In genomic region chr7:1544178-1544895, GRCh38 we compare ENCODE assay signal across 14 cellular contexts. TPM values are rescaled to one million over a fixed set of nuclear protein-coding genes. Genes with fewer than 3 reads are reported as not detected.
DNase-seq lines count a peak whose midpoint lies in the region; TF ChIP-seq lines count a peak whose summit lies in the region.
"Had no signal": no experiment of that assay in that cellular context is flagged by ENCODE, and none has a peak within 500 bp of the region (broad histone marks: within the 10 kb centered on the region; RNA-seq: fewer than 3 reads in every experiment).

No MANE protein-coding gene starts in this region.

- no peak overlapping the region for H3K14ac ChIP-seq in trophoblast cell (ENCODE audit: low read length)

- POLR2A ChIA-PET in activated CD4-positive, alpha-beta memory T cell treated with anti-CD3 and anti-CD28 coated beads for 36 hours (lab: Charles Lee): no interaction called here
- POLR2A ChIA-PET in activated CD4-positive, alpha-beta memory T cell treated with anti-CD3 and anti-CD28 coated beads, Interleukin-2, amount 10 ng/mL, durations not matched to agents 7 days and 5 days (lab: Charles Lee): no interaction called here

- H3K4me2 ChIP-seq in trophoblast cell (ENCODE audit: low read length): no peak overlapping the region

- H3K9ac ChIP-seq in trophoblast cell (ENCODE audit: low read length): no peak overlapping the region

- no CpG with 5 or more reads among the region's 41 CpGs for WGBS in trophoblast cell (ENCODE audit: extremely low coverage, insufficient coverage, insufficient read length)
- WGBS in sigmoid colon, 2 donors: 77 to 78% methylated on average over 41 of the region's 41 CpGs

- H4K91ac ChIP-seq in trophoblast cell (ENCODE audit: low read depth, low read length): peak overlapping the region; percentile 18

- H4K8ac ChIP-seq in trophoblast cell (ENCODE audit: low read depth, low read length): no peak overlapping the region

- no peak for TF ChIP-seq POLR2A in sigmoid colon (IDR thresholded peaks at IDR 0.05)

- no peak overlapping the region for H2BK12ac ChIP-seq in trophoblast cell (ENCODE audit: low read length)

- no peaks in the 10 kb centered on the region for H3K79me2 ChIP-seq in trophoblast cell (ENCODE audit: control insufficient read depth, insufficient read depth, low read length, poor library complexity)

- no peak overlapping the region for H4K12ac ChIP-seq in trophoblast cell (ENCODE audit: low read depth, low read length)

- peaks cover 2 to 6% of the 10 kb centered on the region in 2 experiments for H3K4me1 ChIP-seq in trophoblast cell (ENCODE audit: control insufficient read depth in 1 of 2, insufficient read depth in 2 of 2, low read length in 2 of 2)
- H3K4me1 ChIP-seq in sigmoid colon: peaks cover 0 to 2% (median under 1%) of the 10 kb centered on the region in 4 donors

- peaks cover 53 to 59% of the 10 kb centered on the region in 2 experiments for H3K36me3 ChIP-seq in trophoblast cell (ENCODE audit: control insufficient read depth in 1 of 2, insufficient read depth in 2 of 2, low read length in 2 of 2)
- H3K36me3 ChIP-seq in sigmoid colon: peaks cover 6 to 49% (median 23%) of the 10 kb centered on the region in 4 donors

- H3K27ac Mint-ChIP-seq in activated CD4-positive, alpha-beta memory T cell treated with anti-CD3 and anti-CD28 coated beads for 36 hours: no peak overlapping the region
- no peak overlapping the region for H3K27ac Mint-ChIP-seq in activated CD4-positive, alpha-beta memory T cell treated with anti-CD3 and anti-CD28 coated beads, Interleukin-2, amount 10 ng/mL, durations not matched to agents 7 days and 5 days
- H3K27ac Mint-ChIP-seq in dendritic cell treated with granulocyte-macrophage colony-stimulating factor and Interleukin-4, amounts not matched to agents 40 ng/mL and 50 ng/mL, for 4 days: peak overlapping the region; percentile 14
- H3K27ac Mint-ChIP-seq: activated naive CD8-positive, alpha-beta T cell had no signal

- H3K9me3 Mint-ChIP-seq in activated CD4-positive, alpha-beta memory T cell treated with anti-CD3 and anti-CD28 coated beads for 36 hours: no peaks in the 10 kb centered on the region
- no peaks in the 10 kb centered on the region for H3K9me3 Mint-ChIP-seq in activated CD4-positive, alpha-beta memory T cell treated with anti-CD3 and anti-CD28 coated beads, Interleukin-2, amount 10 ng/mL, durations not matched to agents 7 days and 5 days
- no peaks in the 10 kb centered on the region for H3K9me3 Mint-ChIP-seq in dendritic cell treated with granulocyte-macrophage colony-stimulating factor and Interleukin-4, amounts not matched to agents 40 ng/mL and 50 ng/mL, for 4 days

- no peak overlapping the region for H3K27ac ChIP-seq in trophoblast cell (ENCODE audit: low read depth, low read length)
- H3K27ac ChIP-seq in sigmoid colon: no peak overlapping the region
- H3K27ac ChIP-seq: SK-N-MC, VCaP had no signal

- no peaks in the 10 kb centered on the region for H3K9me3 ChIP-seq in trophoblast cell (ENCODE audit: insufficient read depth, low read depth, low read length)
- H3K9me3 ChIP-seq in sigmoid colon: no peaks in the 10 kb centered on the region

- CTCF ChIA-PET in activated CD4-positive, alpha-beta memory T cell treated with anti-CD3 and anti-CD28 coated beads for 36 hours (lab: Charles Lee): no interaction called here
- CTCF ChIA-PET in activated CD4-positive, alpha-beta memory T cell treated with anti-CD3 and anti-CD28 coated beads, Interleukin-2, amount 10 ng/mL, durations not matched to agents 7 days and 5 days (lab: Charles Lee): no interaction called here

- H3K27me3 ChIP-seq in trophoblast cell (ENCODE audit: insufficient read depth, low read length) (no peaks in the 10 kb centered on the region), sigmoid colon (no peaks in the 10 kb centered on the region)

- H3K4me3 Mint-ChIP-seq in activated CD4-positive, alpha-beta memory T cell treated with anti-CD3 and anti-CD28 coated beads for 36 hours: no peak overlapping the region
- no peak overlapping the region for H3K4me3 Mint-ChIP-seq in activated CD4-positive, alpha-beta memory T cell treated with anti-CD3 and anti-CD28 coated beads, Interleukin-2, amount 10 ng/mL, durations not matched to agents 7 days and 5 days
- no peak overlapping the region for H3K4me3 Mint-ChIP-seq in dendritic cell treated with granulocyte-macrophage colony-stimulating factor and Interleukin-4, amounts not matched to agents 40 ng/mL and 50 ng/mL, for 4 days
- H3K4me3 Mint-ChIP-seq: activated naive CD8-positive, alpha-beta T cell had no signal

- no peak overlapping the region for H2BK5ac ChIP-seq in trophoblast cell (ENCODE audit: low read depth, low read length, poor library complexity)

- H3K79me1 ChIP-seq in trophoblast cell (ENCODE audit: low read length): no peaks in the 10 kb centered on the region

- no peak overlapping the region for H2BK120ac ChIP-seq in trophoblast cell (ENCODE audit: insufficient read depth, low read length, poor library complexity)

- no peak overlapping the region for H2AFZ ChIP-seq in trophoblast cell (ENCODE audit: insufficient read depth, low read length, poor library complexity)

- no peaks in the 10 kb centered on the region for H3K4me1 Mint-ChIP-seq in activated CD4-positive, alpha-beta memory T cell treated with anti-CD3 and anti-CD28 coated beads for 36 hours (ENCODE audit: low read depth)
- no peaks in the 10 kb centered on the region for H3K4me1 Mint-ChIP-seq in activated CD4-positive, alpha-beta memory T cell treated with anti-CD3 and anti-CD28 coated beads, Interleukin-2, amount 10 ng/mL, durations not matched to agents 7 days and 5 days
- peaks cover 14% of the 10 kb centered on the region for H3K4me1 Mint-ChIP-seq in dendritic cell treated with granulocyte-macrophage colony-stimulating factor and Interleukin-4, amounts not matched to agents 40 ng/mL and 50 ng/mL, for 4 days (ENCODE audit: low read depth)

- no peak overlapping the region for H2AK5ac ChIP-seq in trophoblast cell (ENCODE audit: low read length)

- H3K23ac ChIP-seq in trophoblast cell (ENCODE audit: low read length): no peak overlapping the region

- H3K4ac ChIP-seq in trophoblast cell (ENCODE audit: low read depth, low read length): no peak overlapping the region

- no peak overlapping the region for H3K4me3 ChIP-seq in trophoblast cell (ENCODE audit: low read depth, low read length)
- no peak overlapping the region for H3K4me3 ChIP-seq in sigmoid colon
- H3K4me3 ChIP-seq: SK-N-MC had no signal

- H3K18ac ChIP-seq in trophoblast cell (ENCODE audit: low read length): no peak overlapping the region

- no peaks in the 10 kb centered on the region for H3K27me3 Mint-ChIP-seq in activated CD4-positive, alpha-beta memory T cell treated with anti-CD3 and anti-CD28 coated beads for 36 hours
- H3K27me3 Mint-ChIP-seq in activated CD4-positive, alpha-beta memory T cell treated with anti-CD3 and anti-CD28 coated beads, Interleukin-2, amount 10 ng/mL, durations not matched to agents 7 days and 5 days: no peaks in the 10 kb centered on the region
- peaks cover 1% of the 10 kb centered on the region for H3K27me3 Mint-ChIP-seq in dendritic cell treated with granulocyte-macrophage colony-stimulating factor and Interleukin-4, amounts not matched to agents 40 ng/mL and 50 ng/mL, for 4 days
- H3K27me3 Mint-ChIP-seq: activated naive CD8-positive, alpha-beta T cell had no signal

- peaks cover 11% of the 10 kb centered on the region for H3K36me3 Mint-ChIP-seq in activated CD4-positive, alpha-beta memory T cell treated with anti-CD3 and anti-CD28 coated beads for 36 hours
- H3K36me3 Mint-ChIP-seq in activated CD4-positive, alpha-beta memory T cell treated with anti-CD3 and anti-CD28 coated beads, Interleukin-2, amount 10 ng/mL, durations not matched to agents 7 days and 5 days (ENCODE audit: low read depth): peaks cover 7% of the 10 kb centered on the region
- H3K36me3 Mint-ChIP-seq in dendritic cell treated with granulocyte-macrophage colony-stimulating factor and Interleukin-4, amounts not matched to agents 40 ng/mL and 50 ng/mL, for 4 days (ENCODE audit: low read depth): peaks cover 57% of the 10 kb centered on the region
- H3K36me3 Mint-ChIP-seq: activated naive CD8-positive, alpha-beta T cell had no signal

- TF ChIP-seq CTCF in sigmoid colon (IDR thresholded peaks at IDR 0.05): no peak

- DNase-seq in activated CD4-positive, alpha-beta memory T cell treated with anti-CD3 and anti-CD28 coated beads for 36 hours: peak; percentile 24
- no peak for DNase-seq in activated CD4-positive, alpha-beta memory T cell treated with anti-CD3 and anti-CD28 coated beads, Interleukin-2, amount 10 ng/mL, durations not matched to agents 7 days and 5 days
- DNase-seq in trophoblast cell (peak in 1 of 2 donors; percentile 60), sigmoid colon (no peak), T-helper 9 cell (no peak)
- DNase-seq: GDM1, hippocampal formation, NCI-H1092, NCI-H2171 had no signal

- TF ChIP-seq EP300 in sigmoid colon (IDR thresholded peaks at IDR 0.05): no peak

- intact Hi-C loops in activated CD4-positive, alpha-beta memory T cell treated with anti-CD3 and anti-CD28 coated beads for 36 hours (cut with micrococcal nuclease): no loop called here
- intact Hi-C loops in dendritic cell treated with granulocyte-macrophage colony-stimulating factor and Interleukin-4, amounts not matched to agents 40 ng/mL and 50 ng/mL, for 4 days (cut with micrococcal nuclease): no loop called here
- intact Hi-C loops in sigmoid colon (cut with DNase I): no loop called here

RNA-seq across cellular contexts. Expression of gene TMEM184A, which starts 11.7 kb away (rescaled TPM):
- not detected for total RNA-seq in activated CD4-positive, alpha-beta memory T cell treated with anti-CD3 and anti-CD28 coated beads for 36 hours
- not detected for total RNA-seq in activated CD4-positive, alpha-beta memory T cell treated with anti-CD3 and anti-CD28 coated beads, Interleukin-2, amount 10 ng/mL, durations not matched to agents 7 days and 5 days
- polyA plus RNA-seq in trophoblast cell (2013): 10.0 and 10.7 TPM in 2 replicates
- total RNA-seq in sigmoid colon: under 1 TPM in 1 of 4 donors, not detected in 3; 0.28 TPM
- 10 to 100 TPM in 2 of 3 donors, 1 to 10 TPM in 1; 8.4 to 60.3 (median 10.2) TPM for polyA plus RNA-seq in sigmoid colon
- polyA plus RNA-seq: neural cell had no signal

RNA-seq across cellular contexts. Expression of gene MAFK, which starts 13.8 kb away (rescaled TPM):
- total RNA-seq in activated CD4-positive, alpha-beta memory T cell treated with anti-CD3 and anti-CD28 coated beads for 36 hours: 10 to 100 TPM; 34.9 to 36.1 TPM
- 10 to 100 TPM; 34.1 to 37.6 TPM for total RNA-seq in activated CD4-positive, alpha-beta memory T cell treated with anti-CD3 and anti-CD28 coated beads, Interleukin-2, amount 10 ng/mL, durations not matched to agents 7 days and 5 days
- polyA plus RNA-seq in trophoblast cell (2013): 55.4 and 60.1 TPM in 2 replicates
- total RNA-seq in sigmoid colon: 10 to 100 TPM; 22.1 to 57.6 (median 42.5) TPM
- 10 to 100 TPM; 34.8 to 43.0 (median 42.1) TPM for polyA plus RNA-seq in sigmoid colon

RNA-seq across cellular contexts. Expression of gene PSMG3, which starts 25.5 kb away (rescaled TPM):
- 10 to 100 TPM; 48.1 to 55.0 TPM for total RNA-seq in activated CD4-positive, alpha-beta memory T cell treated with anti-CD3 and anti-CD28 coated beads for 36 hours
- total RNA-seq in activated CD4-positive, alpha-beta memory T cell treated with anti-CD3 and anti-CD28 coated beads, Interleukin-2, amount 10 ng/mL, durations not matched to agents 7 days and 5 days: 10 to 100 TPM; 32.7 to 34.9 TPM
- polyA plus RNA-seq in trophoblast cell (2013): 11.7 and 12.0 TPM in 2 replicates
- total RNA-seq in sigmoid colon: 10 to 100 TPM; 23.3 to 52.8 (median 41.6) TPM
- polyA plus RNA-seq in sigmoid colon: 10 to 100 TPM; 50.5 to 68.0 (median 66.6) TPM

RNA-seq across cellular contexts. Expression of gene INTS1, which starts 40.1 kb away (rescaled TPM):
- total RNA-seq in activated CD4-positive, alpha-beta memory T cell treated with anti-CD3 and anti-CD28 coated beads for 36 hours: 10 to 100 TPM; 86.4 to 92.5 TPM
- 10 to 100 TPM; 79.2 to 87.5 TPM for total RNA-seq in activated CD4-positive, alpha-beta memory T cell treated with anti-CD3 and anti-CD28 coated beads, Interleukin-2, amount 10 ng/mL, durations not matched to agents 7 days and 5 days
- 35.4 and 39.0 TPM in 2 replicates for polyA plus RNA-seq in trophoblast cell (2013)
- total RNA-seq in sigmoid colon: 10 to 100 TPM; 18.9 to 35.7 (median 26.2) TPM
- 10 to 100 TPM; 16.2 to 78.3 (median 22.9) TPM for polyA plus RNA-seq in sigmoid colon
